In the genomic region with DNA sequence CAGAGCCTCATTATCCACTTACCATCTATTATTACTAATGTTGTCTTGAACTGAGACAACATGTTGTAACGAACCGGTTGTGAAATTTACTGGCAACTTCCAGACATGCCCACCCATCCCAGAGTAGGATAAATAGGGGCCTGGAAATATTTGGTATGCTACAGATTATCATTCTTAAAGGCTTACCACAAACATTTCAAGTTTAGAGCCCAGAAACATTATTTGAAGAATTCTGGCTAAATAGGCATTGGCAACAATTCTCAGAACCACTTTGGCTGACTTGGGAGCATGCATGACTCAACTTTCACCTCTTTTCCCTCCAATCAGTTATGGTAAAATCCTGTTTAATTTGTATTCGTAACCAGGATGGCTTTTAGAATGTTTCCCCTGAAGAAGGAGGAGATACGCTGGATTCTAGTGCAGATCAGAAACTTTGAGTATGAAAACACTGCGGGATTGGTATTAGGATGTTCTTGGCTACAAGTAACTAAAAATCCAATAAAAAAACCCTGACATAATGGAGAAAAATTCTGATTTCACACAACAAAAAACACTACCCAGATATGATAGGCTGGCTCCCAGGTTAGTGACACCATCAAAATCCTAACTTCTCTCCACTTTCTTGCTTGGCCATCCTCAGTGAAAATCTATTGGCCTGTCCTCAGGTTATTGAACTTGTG, we compare ENCODE assay signal across 17 cellular contexts.
DNase-seq lines count a peak whose midpoint lies in the region; ATAC-seq, FAIRE-seq and TF ChIP-seq lines count a peak whose summit lies in the region.
"Had no signal": no experiment of that assay in that cellular context is flagged by ENCODE, and none has a peak within 500 bp of the region (broad histone marks: within the 10 kb centered on the region; RNA-seq: fewer than 3 reads in every experiment).

No MANE protein-coding gene starts in this region.

- WGBS in esophagus squamous epithelium, 2 donors = 32 to 46% methylated on average over 5 of the region's 5 CpGs

- H3K9me3 ChIP-seq in esophagus squamous epithelium (no peaks in the 10 kb centered on the region), mucosa of rectum (ENCODE audit: control insufficient read depth in 2 of 2, low read length in 2 of 2) (no peaks in the 10 kb centered on the region)

- DNase-seq in Right ventricle myocardium inferior (ENCODE audit: missing footprints) (no peak), cardiac septum (ENCODE audit: low spot score) (no peak), esophagus squamous epithelium (lab: John Stamatoyannopoulos, UW) (no peak), ACHN (no peak), CD1c-positive myeloid dendritic cell (ENCODE audit: extremely low spot score) (no peak), GM12892 (ENCODE audit: insufficient read length) (no peak)
- DNase-seq: activated CD4-positive, CD25-positive, alpha-beta regulatory T cell; activated naive CD4-positive, alpha-beta T cell treated with Interleukin-2 at 50 U/mL for 16 hours; OCI-M1; stimulated activated naive CD8-positive, alpha-beta T cell treated with anti-CD3 and anti-CD28 coated beads, Interleukin-15, Interleukin-2, amounts not matched to agents 100 U/mL and 50 U/mL, for 24 hours; T-cell had no signal

- ATAC-seq in Right ventricle myocardium inferior = peak; percentile 49
- ATAC-seq in HG03196 (IDR thresholded peaks at IDR 0.05; ENCODE audit: unreplicated experiment) = no peak
- ATAC-seq: stimulated activated naive CD8-positive, alpha-beta T cell treated with anti-CD3 and anti-CD28 coated beads, Interleukin-15, Interleukin-2, amounts not matched to agents 100 U/mL and 50 U/mL, for 24 hours; T-cell had no signal

- H3K9ac ChIP-seq in mucosa of rectum (ENCODE audit: low read depth in 1 of 2, low read length in 2 of 2) = no peak overlapping the region

- no peaks in the 10 kb centered on the region for H3K36me3 ChIP-seq in esophagus squamous epithelium
- no peaks in the 10 kb centered on the region for H3K36me3 ChIP-seq in mucosa of rectum (ENCODE audit: control insufficient read depth in 2 of 2, insufficient read depth in 2 of 2, low read length in 2 of 2)

- no peak for FAIRE-seq in GM12892 (lab: Jason Lieb, UNC)
- FAIRE-seq: A204.1, colon, HTR-8/SVneo, islet of Langerhans had no signal

- TF ChIP-seq POLR2A in esophagus squamous epithelium (IDR thresholded peaks at IDR 0.05) (no peak), GM12892 (IDR thresholded peaks at IDR 0.05; ENCODE audit: low read depth, low read length) (no peak)

- H3K4me3 ChIP-seq in esophagus squamous epithelium = no peak overlapping the region
- no peak overlapping the region for H3K4me3 ChIP-seq in mucosa of rectum (ENCODE audit: low read length in 2 of 2)

- H3K27ac ChIP-seq in esophagus squamous epithelium = peak overlapping the region in 3 of 4 donors; percentile 40 to 70 (median 49)
- H3K27ac ChIP-seq in mucosa of rectum (ENCODE audit: low read depth in 2 of 2, low read length in 2 of 2) = peak overlapping the region; percentile 21 to 43

- in situ Hi-C loops in ACHN (cut with HindIII; ENCODE audit: low pct_ligation_motif_present, low pct_unique_long_range_greater_than_20kb, low sequenced_read_pairs) = no loop called here

- intact Hi-C loops in Right ventricle myocardium inferior (cut with DNase I) (no loop called here), cardiac septum (cut with DNase I) (no loop called here), esophagus squamous epithelium (cut with DNase I) (no loop called here)

- no peak for TF ChIP-seq CTCF in esophagus squamous epithelium (IDR thresholded peaks at IDR 0.05)

- H3K27me3 ChIP-seq in esophagus squamous epithelium (no peaks in the 10 kb centered on the region), mucosa of rectum (ENCODE audit: control insufficient read depth in 2 of 2, insufficient read depth in 2 of 2, low read length in 2 of 2) (no peaks in the 10 kb centered on the region)

- peaks cover 0 to 10% (median 4%) of the 10 kb centered on the region in 3 donors for H3K4me1 ChIP-seq in esophagus squamous epithelium
- peaks cover 0 to 2% of the 10 kb centered on the region in 2 donors for H3K4me1 ChIP-seq in mucosa of rectum (ENCODE audit: control insufficient read depth in 2 of 2, insufficient read depth in 2 of 2, low read length in 2 of 2)
